10 cellular contexts compared by ENCODE assay signal in the genomic region with DNA sequence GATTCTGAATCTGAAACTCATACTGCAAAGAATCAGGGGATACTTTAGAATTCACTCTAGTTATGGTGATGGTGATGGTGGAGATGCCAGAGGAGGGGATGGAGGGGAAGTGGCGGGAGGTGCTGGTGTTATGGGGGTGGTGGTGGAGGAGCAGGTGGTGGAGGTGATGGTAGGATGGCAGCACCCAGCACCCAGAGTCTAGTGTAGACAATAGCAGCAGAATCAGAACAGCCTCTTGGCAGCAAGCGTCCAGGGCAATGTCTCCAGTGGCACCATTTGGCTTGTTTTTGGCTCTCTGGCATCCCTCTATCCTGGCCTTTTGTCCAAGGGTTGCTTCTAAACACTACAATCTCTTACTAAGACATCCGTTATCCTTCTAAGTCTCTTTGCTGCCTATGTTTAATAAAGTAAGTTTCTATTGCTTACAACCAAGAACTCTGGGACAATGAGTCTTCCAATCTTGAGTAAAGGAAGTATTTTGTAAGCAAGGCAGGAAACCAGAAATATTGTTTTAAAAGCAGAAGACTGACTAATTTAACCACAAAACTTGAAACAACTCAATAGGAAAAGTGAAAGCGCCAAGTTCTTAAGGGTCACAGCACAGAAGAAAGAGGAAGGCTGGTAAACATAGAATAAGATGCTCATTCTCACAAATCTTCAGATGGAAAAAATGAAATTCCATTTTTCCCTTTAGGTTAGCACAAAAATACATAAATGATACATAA. TPM values are rescaled to one million over a fixed set of nuclear protein-coding genes. Genes with fewer than 3 reads are reported as not detected.
A peak's percentile ranks its signal among the peaks of the same experiment; 100 is the strongest.
DNase-seq lines count a peak whose midpoint lies in the region; ATAC-seq, FAIRE-seq and TF ChIP-seq lines count a peak whose summit lies in the region.
"Had no signal": no experiment of that assay in that cellular context is flagged by ENCODE, and none has a peak within 500 bp of the region (broad histone marks: within the 10 kb centered on the region; RNA-seq: fewer than 3 reads in every experiment).

No MANE protein-coding gene starts in this region.

- H3K27me3 ChIP-seq in CD8-positive, alpha-beta T cell (ENCODE audit: insufficient read depth, low read length) = no peaks in the 10 kb centered on the region
- no peaks in the 10 kb centered on the region; the same call in 1 of the 2 replicates for H3K27me3 ChIP-seq in HAP-1 (ENCODE audit: low read depth)
- H3K27me3 ChIP-seq in Karpas-422 (ENCODE audit: low read length) = no peaks in the 10 kb centered on the region

- intact Hi-C loops in CD8-positive, alpha-beta T cell (cut with DNase I, micrococcal nuclease) = loop anchor here (1.0 to 5.0 kb wide), 4 partner anchors 8 to 90 kb away; a partner anchor contains a TSS

- no peak for TF ChIP-seq CTCF in CD8-positive, alpha-beta T cell (IDR thresholded peaks at IDR 0.05)

- H3K9ac ChIP-seq in Karpas-422 (ENCODE audit: low read length) = no peak overlapping the region
- H3K9ac ChIP-seq: SK-N-SH had no signal

- H3K27ac ChIP-seq in CD8-positive, alpha-beta T cell (ENCODE audit: low read depth, low read length) = peak overlapping the region; percentile 14
- no peak overlapping the region for H3K27ac ChIP-seq in Karpas-422 (ENCODE audit: low read length)

- H3K9me3 Mint-ChIP-seq in CD8-positive, alpha-beta T cell = no peaks in the 10 kb centered on the region
- peaks cover 0 to 1% (median 0%) of the 10 kb centered on the region in 3 donors for H3K9me3 Mint-ChIP-seq in IgD-negative memory B cell
- no peaks in the 10 kb centered on the region for H3K9me3 Mint-ChIP-seq in activated CD8-positive, alpha-beta T cell treated with anti-CD3 and anti-CD28 coated beads, Interleukin-2, amount 10 ng/mL, durations not matched to agents 7 days and 5 days (ENCODE audit: insufficient read depth)

- DNase-seq in CD8-positive, alpha-beta T cell = peak in 2 of 7 experiments; percentile 9 to 46
- DNase-seq in activated CD8-positive, alpha-beta T cell treated with anti-CD3 and anti-CD28 coated beads, Interleukin-2, amount 10 ng/mL, durations not matched to agents 7 days and 5 days = no peak
- DNase-seq in mesenteric fat pad (ENCODE audit: low spot score) (peak; percentile 53), HAP-1 (ENCODE audit: low spot score in 2 of 2) (no peak), T-helper 9 cell (no peak), Karpas-422 (no peak), GM19239 (ENCODE audit: insufficient read length, low spot score) (no peak)
- DNase-seq: SK-N-SH had no signal

- H3K9me2 ChIP-seq in Karpas-422 (replicated peaks; ENCODE audit: insufficient read depth, low read length) = no peaks in the 10 kb centered on the region
- H3K9me2 ChIP-seq: SK-N-SH had no signal

- peak overlapping the region; percentile 84 for H3K27ac Mint-ChIP-seq in CD8-positive, alpha-beta T cell
- H3K27ac Mint-ChIP-seq in IgD-negative memory B cell = peak overlapping the region; percentile 2 to 69 (median 67)
- peak overlapping the region; percentile 93 for H3K27ac Mint-ChIP-seq in activated CD8-positive, alpha-beta T cell treated with anti-CD3 and anti-CD28 coated beads, Interleukin-2, amount 10 ng/mL, durations not matched to agents 7 days and 5 days

- H3K36me3 Mint-ChIP-seq in CD8-positive, alpha-beta T cell = no peaks in the 10 kb centered on the region
- H3K36me3 Mint-ChIP-seq in IgD-negative memory B cell = no peaks in the 10 kb centered on the region
- peaks cover 22% of the 10 kb centered on the region for H3K36me3 Mint-ChIP-seq in activated CD8-positive, alpha-beta T cell treated with anti-CD3 and anti-CD28 coated beads, Interleukin-2, amount 10 ng/mL, durations not matched to agents 7 days and 5 days (ENCODE audit: low read depth)

- ATAC-seq in CD8-positive, alpha-beta T cell = peak; percentile 74
- peak; percentile 77 for ATAC-seq in activated CD8-positive, alpha-beta T cell treated with anti-CD3 and anti-CD28 coated beads, Interleukin-2, amount 10 ng/mL, durations not matched to agents 7 days and 5 days

- H3K4me1 Mint-ChIP-seq in CD8-positive, alpha-beta T cell (ENCODE audit: low read depth) = peaks cover 83% of the 10 kb centered on the region
- peaks cover 27 to 40% (median 33%) of the 10 kb centered on the region in 3 donors for H3K4me1 Mint-ChIP-seq in IgD-negative memory B cell
- peaks cover 71% of the 10 kb centered on the region for H3K4me1 Mint-ChIP-seq in activated CD8-positive, alpha-beta T cell treated with anti-CD3 and anti-CD28 coated beads, Interleukin-2, amount 10 ng/mL, durations not matched to agents 7 days and 5 days (ENCODE audit: low read depth)

- H3K4me2 ChIP-seq in Karpas-422 (ENCODE audit: low read depth, low read length, poor library complexity, severe bottlenecking) = no peak overlapping the region
- H3K4me2 ChIP-seq: SK-N-SH had no signal

- no peaks in the 10 kb centered on the region for H3K36me3 ChIP-seq in CD8-positive, alpha-beta T cell (ENCODE audit: insufficient read depth, low read length)
- H3K36me3 ChIP-seq in HAP-1 (replicated peaks) (no peaks in the 10 kb centered on the region), Karpas-422 (ENCODE audit: insufficient read depth, low read length) (no peaks in the 10 kb centered on the region)

- H3K79me2 ChIP-seq in Karpas-422 (ENCODE audit: low read length) = no peaks in the 10 kb centered on the region

- H3K4me3 ChIP-seq in CD8-positive, alpha-beta T cell (ENCODE audit: low read depth, low read length) = peak overlapping the region; percentile 24
- H3K4me3 ChIP-seq in HAP-1 (no peak overlapping the region), Karpas-422 (ENCODE audit: low read length) (no peak overlapping the region)

- no peaks in the 10 kb centered on the region for H3K27me3 Mint-ChIP-seq in CD8-positive, alpha-beta T cell (ENCODE audit: low read depth)
- H3K27me3 Mint-ChIP-seq in IgD-negative memory B cell = no peaks in the 10 kb centered on the region
- H3K27me3 Mint-ChIP-seq in activated CD8-positive, alpha-beta T cell treated with anti-CD3 and anti-CD28 coated beads, Interleukin-2, amount 10 ng/mL, durations not matched to agents 7 days and 5 days (ENCODE audit: low read depth) = no peaks in the 10 kb centered on the region

- peak overlapping the region; percentile 33 for H3K4me3 Mint-ChIP-seq in CD8-positive, alpha-beta T cell
- peak overlapping the region in 3 of 4 donors; percentile 25 to 76 (median 29) for H3K4me3 Mint-ChIP-seq in IgD-negative memory B cell
- H3K4me3 Mint-ChIP-seq in activated CD8-positive, alpha-beta T cell treated with anti-CD3 and anti-CD28 coated beads, Interleukin-2, amount 10 ng/mL, durations not matched to agents 7 days and 5 days = peak overlapping the region; percentile 67

- no peak overlapping the region for H2AFZ ChIP-seq in Karpas-422 (ENCODE audit: low read length)

- in situ Hi-C loops in HAP-1 (cut with MboI; ENCODE audit: low sequenced_read_pairs) = no loop called here

- no peaks in the 10 kb centered on the region for H4K20me1 ChIP-seq in Karpas-422 (ENCODE audit: insufficient read depth, low read depth, low read length)

- POLR2A ChIA-PET in CD8-positive, alpha-beta T cell (lab: Charles Lee) = interaction anchor here (1.0 kb wide), 1 partner anchor 33 kb away, joined by 3 read pairs; no protein-coding TSS in a partner anchor
- POLR2A ChIA-PET in activated CD8-positive, alpha-beta T cell treated with anti-CD3 and anti-CD28 coated beads, Interleukin-2, amount 10 ng/mL, durations not matched to agents 7 days and 5 days (lab: Charles Lee) = no interaction called here

- no peaks in the 10 kb centered on the region for H3K9me3 ChIP-seq in CD8-positive, alpha-beta T cell (ENCODE audit: low read length)
- H3K9me3 ChIP-seq in HAP-1 = no peaks in the 10 kb centered on the region
- H3K9me3 ChIP-seq in Karpas-422 (ENCODE audit: low read length) = no peaks in the 10 kb centered on the region
- H3K9me3 ChIP-seq: SK-N-SH had no signal

- no peak for FAIRE-seq in GM19239 (lab: Jason Lieb, UNC)
- FAIRE-seq: H1 had no signal

- CTCF ChIA-PET in CD8-positive, alpha-beta T cell (lab: Charles Lee) = interaction anchor here (0.6 to 1.1 kb wide), 2 partner anchors 22 to 54 kb away, joined by 3 read pairs; no protein-coding TSS in a partner anchor
- CTCF ChIA-PET in activated CD8-positive, alpha-beta T cell treated with anti-CD3 and anti-CD28 coated beads, Interleukin-2, amount 10 ng/mL, durations not matched to agents 7 days and 5 days (lab: Charles Lee) = no interaction called here

- H3K4me1 ChIP-seq in CD8-positive, alpha-beta T cell (ENCODE audit: insufficient read depth, low read length) = peaks cover 76% of the 10 kb centered on the region
- H3K4me1 ChIP-seq in HAP-1 = no peaks in the 10 kb centered on the region
- peaks cover 7% of the 10 kb centered on the region; the same call in 1 of the 2 replicates for H3K4me1 ChIP-seq in Karpas-422 (ENCODE audit: low read length)

RNA-seq across cellular contexts. Expression of a gene that starts 42.4 kb away (rescaled TPM):
- total RNA-seq in CD8-positive, alpha-beta T cell = under 1 TPM in 1 of 2 experiments, not detected in 1; 0.22 TPM
- polyA plus RNA-seq in IgD-negative memory B cell = not detected
- not detected for total RNA-seq in activated CD8-positive, alpha-beta T cell treated with anti-CD3 and anti-CD28 coated beads, Interleukin-2, amount 10 ng/mL, durations not matched to agents 7 days and 5 days
- total RNA-seq in mesenteric fat pad = 0.26 TPM
- not detected in 2 replicates for total RNA-seq in Karpas-422 (2014; rRNA removed; shearing (Covaris generic); ENCODE audit: low replicate concordance)
